ENCODE assay signal across 1 cellular context in genomic region chr2:215364157-215365155, GRCh38.
TF ChIP-seq lines count a peak whose summit lies in the region.

No MANE protein-coding gene starts in this region.

TF ChIP-seq in IMR-90, 13 proteins besides CTCF, POLR2A, EP300 and RAD21:
- TF ChIP-seq MAZ (IDR thresholded peaks at IDR 0.05; ENCODE audit: borderline replicate concordance, low read depth, low read length), result no peak
- no peak for TF ChIP-seq CHD1 (IDR thresholded peaks at IDR 0.05; ENCODE audit: low read depth, low read length)
- TF ChIP-seq ELK1 (IDR thresholded peaks at IDR 0.05; ENCODE audit: borderline replicate concordance, low read depth, low read length), result no peak
- no peak for TF ChIP-seq RCOR1 (IDR thresholded peaks at IDR 0.05; ENCODE audit: insufficient replicate concordance, low read length)
- no peak for TF ChIP-seq CEBPB (IDR thresholded peaks at IDR 0.05; ENCODE audit: low read depth, low read length)
- TF ChIP-seq MAFK (IDR thresholded peaks at IDR 0.05; ENCODE audit: low read depth, low read length), result no peak
- TF ChIP-seq FOS (IDR thresholded peaks at IDR 0.05; ENCODE audit: low read depth, low read length), result no peak
- no peak for TF ChIP-seq NFE2L2 (IDR thresholded peaks at IDR 0.05; ENCODE audit: low read depth, low read length)
- TF ChIP-seq RFX5 (IDR thresholded peaks at IDR 0.05; ENCODE audit: low read depth, low read length), result no peak
- TF ChIP-seq USF2 (IDR thresholded peaks at IDR 0.05; ENCODE audit: low read depth, low read length), result no peak
- TF ChIP-seq BHLHE40 (IDR thresholded peaks at IDR 0.05; ENCODE audit: low read depth, low read length), result no peak
- TF ChIP-seq SMC3 (IDR thresholded peaks at IDR 0.05; ENCODE audit: low read depth, low read length), result no peak
- TF ChIP-seq MXI1 (IDR thresholded peaks at IDR 0.05; ENCODE audit: borderline replicate concordance, low read depth, low read length), result no peak
